In genomic region chr7:30237271-30237695, GRCh38 we compare ENCODE assay signal across 15 cellular contexts. TPM values are rescaled to one million over a fixed set of nuclear protein-coding genes. Genes with fewer than 3 reads are reported as not detected.
DNase-seq lines count a peak whose midpoint lies in the region; ATAC-seq, FAIRE-seq and TF ChIP-seq lines count a peak whose summit lies in the region.
"Had no signal": no experiment of that assay in that cellular context is flagged by ENCODE, and none has a peak within 500 bp of the region (broad histone marks: within the 10 kb centered on the region; RNA-seq: fewer than 3 reads in every experiment).

No MANE protein-coding gene starts in this region.

- H3K9me3 ChIP-seq in DOHH2 (ENCODE audit: control insufficient read depth, insufficient read depth, low read length) (no peaks in the 10 kb centered on the region), HepG2 (ENCODE audit: low read length) (no peaks in the 10 kb centered on the region)
- H3K9me3 ChIP-seq: left ventricle myocardium inferior had no signal

- peaks cover 9% of the 10 kb centered on the region for H3F3A ChIP-seq in DOHH2 (ENCODE audit: control insufficient read depth, insufficient read depth)

- TF ChIP-seq CTCF in DOHH2 (IDR thresholded peaks at IDR 0.05; ENCODE audit: low read depth, low read length, poor library complexity, severe bottlenecking) = no peak
- no peak for TF ChIP-seq CTCF in HepG2 (CRISPR knock-in tag; IDR thresholded peaks at IDR 0.05)

- DNase-seq in NCI-H748 treated with DMSO at 0.1 percent for 48 hours (lab: John Stamatoyannopoulos, UW) = peak; percentile 85
- DNase-seq in HepG2 (ENCODE audit: low spot score) = no peak
- DNase-seq in GDM1 (lab: John Stamatoyannopoulos, UW) = no peak
- DNase-seq in activated CD4-positive, alpha-beta T cell treated with anti-CD3 and anti-CD28 coated beads, Interleukin-2, amount 10 ng/mL, durations not matched to agents 7 days and 5 days = no peak
- DNase-seq: activated T-cell treated with anti-CD3 and anti-CD28 coated beads, Interleukin-2, amount 50 U/mL, for 24 hours; effector memory CD8-positive, alpha-beta T cell; left ventricle myocardium inferior; NCI-H187; occipital lobe; SIG-M5; stimulated activated CD4-positive, alpha-beta T cell treated with anti-CD3 and anti-CD28 coated beads, Interleukin-1b, Interleukin-23, amount 100 ng/mL, for 48 hours had no signal

- POLR2A ChIA-PET in HepG2 (lab: Yijun Ruan, JAX) = no interaction called here
- POLR2A ChIA-PET in activated CD4-positive, alpha-beta T cell treated with anti-CD3 and anti-CD28 coated beads, Interleukin-2, amount 10 ng/mL, durations not matched to agents 7 days and 5 days (lab: Charles Lee) = no interaction called here

- H2AFZ ChIP-seq in HepG2 (ENCODE audit: low read length) = no peak overlapping the region

- 17% methylated on average over 1 of the region's 1 CpG for WGBS in HepG2 (ENCODE audit: low lambda C conversion rate)

- ATAC-seq in GM21529 (IDR thresholded peaks at IDR 0.05; ENCODE audit: unreplicated experiment) = peak; percentile 22
- ATAC-seq in HepG2 = no peak
- no peak for ATAC-seq in HG03025 (IDR thresholded peaks at IDR 0.05; ENCODE audit: low FRiP score, unreplicated experiment)
- ATAC-seq: effector memory CD8-positive, alpha-beta T cell; WTC11 had no signal

- intact Hi-C loops in HepG2 (cut with micrococcal nuclease; ENCODE audit: unreplicated experiment) = no loop called here

- no peak overlapping the region for H3K4me3 Mint-ChIP-seq in activated CD4-positive, alpha-beta T cell treated with anti-CD3 and anti-CD28 coated beads, Interleukin-2, amount 10 ng/mL, durations not matched to agents 7 days and 5 days
- H3K4me3 Mint-ChIP-seq: activated T-cell treated with anti-CD3 and anti-CD28 coated beads, Interleukin-2, amount 50 U/mL, for 24 hours; effector memory CD8-positive, alpha-beta T cell; WTC11 had no signal

- H3K4me3 ChIP-seq in DOHH2 (ENCODE audit: low read length) (peak overlapping the region; percentile 57), HepG2 (replicated peaks in 1 of 3; ENCODE audit: insufficient read depth in 1 of 3, low read depth in 2 of 3, low read length in 3 of 3) (no peak overlapping the region)
- H3K4me3 ChIP-seq: left ventricle myocardium inferior had no signal

- in situ Hi-C loops in HepG2 (cut with HindIII; ENCODE audit: extremely low pct_ligation_motif_present, low pct_unique_long_range_greater_than_20kb) = no loop called here

- no peak for TF ChIP-seq POLR2A in HepG2 (IDR thresholded peaks at IDR 0.05; ENCODE audit: insufficient read depth in 1 of 2, low read depth in 2 of 2, low read length in 2 of 2)

- no peaks in the 10 kb centered on the region for H3K9me2 ChIP-seq in DOHH2 (replicated peaks; ENCODE audit: control insufficient read depth, low read length)

- H3K27ac ChIP-seq in DOHH2 (ENCODE audit: low read depth, low read length) (peak overlapping the region; percentile 75), HepG2 (ENCODE audit: extremely low read length, insufficient read depth, low read length) (no peak overlapping the region)
- H3K27ac ChIP-seq: left ventricle myocardium inferior had no signal

- H3K4me2 ChIP-seq in DOHH2 (ENCODE audit: low read length) (peak overlapping the region; percentile 63), HepG2 (ENCODE audit: low read depth, low read length) (no peak overlapping the region)

- no peaks in the 10 kb centered on the region for H4K20me1 ChIP-seq in DOHH2 (ENCODE audit: control insufficient read depth, insufficient read depth, low read depth, low read length)
- no peaks in the 10 kb centered on the region for H4K20me1 ChIP-seq in HepG2 (ENCODE audit: insufficient read depth, low read length)

- peaks cover 60% of the 10 kb centered on the region for H3K4me1 ChIP-seq in DOHH2 (ENCODE audit: control insufficient read depth, low read length)
- peaks cover 28% of the 10 kb centered on the region for H3K4me1 ChIP-seq in HepG2 (ENCODE audit: insufficient read depth, low read length)

- peaks cover 3% of the 10 kb centered on the region for H3K4me1 Mint-ChIP-seq in activated CD4-positive, alpha-beta T cell treated with anti-CD3 and anti-CD28 coated beads, Interleukin-2, amount 10 ng/mL, durations not matched to agents 7 days and 5 days
- H3K4me1 Mint-ChIP-seq: WTC11 had no signal

- H3K36me3 Mint-ChIP-seq in activated CD4-positive, alpha-beta T cell treated with anti-CD3 and anti-CD28 coated beads, Interleukin-2, amount 10 ng/mL, durations not matched to agents 7 days and 5 days (ENCODE audit: low read depth) = no peaks in the 10 kb centered on the region
- H3K36me3 Mint-ChIP-seq: WTC11 had no signal

- H3K9ac ChIP-seq in HepG2 (ENCODE audit: insufficient read depth, low read depth, low read length) = no peak overlapping the region

- H3K36me3 ChIP-seq in DOHH2 (ENCODE audit: control insufficient read depth, low read length) (no peaks in the 10 kb centered on the region; the same call in 1 of the 2 replicates), HepG2 (replicated peaks in 1 of 2; ENCODE audit: control insufficient read depth in 1 of 2, insufficient read depth in 2 of 2, low read length in 2 of 2) (no peaks in the 10 kb centered on the region)
- H3K36me3 ChIP-seq: left ventricle myocardium inferior had no signal

- H3K9me3 Mint-ChIP-seq in activated CD4-positive, alpha-beta T cell treated with anti-CD3 and anti-CD28 coated beads, Interleukin-2, amount 10 ng/mL, durations not matched to agents 7 days and 5 days = no peaks in the 10 kb centered on the region
- H3K9me3 Mint-ChIP-seq: activated T-cell treated with anti-CD3 and anti-CD28 coated beads, Interleukin-2, amount 50 U/mL, for 24 hours; effector memory CD8-positive, alpha-beta T cell had no signal

- H3K79me2 ChIP-seq in DOHH2 (ENCODE audit: control insufficient read depth, low read length) (no peaks in the 10 kb centered on the region), HepG2 (ENCODE audit: insufficient read depth, low read length) (no peaks in the 10 kb centered on the region)

- peaks cover 11% of the 10 kb centered on the region for H3K27me3 Mint-ChIP-seq in activated CD4-positive, alpha-beta T cell treated with anti-CD3 and anti-CD28 coated beads, Interleukin-2, amount 10 ng/mL, durations not matched to agents 7 days and 5 days

- TF ChIP-seq RAD21 in HepG2 (CRISPR knock-in tag; IDR thresholded peaks at IDR 0.05) = no peak

- CTCF ChIA-PET in HepG2 (lab: Yijun Ruan, JAX; ENCODE audit: low intra/inter-chr PET ratio, low total read pairs) = no interaction called here
- CTCF ChIA-PET in activated CD4-positive, alpha-beta T cell treated with anti-CD3 and anti-CD28 coated beads, Interleukin-2, amount 10 ng/mL, durations not matched to agents 7 days and 5 days (lab: Charles Lee) = interaction anchor here (0.7 kb wide), 1 partner anchor 9 kb away, joined by 6 read pairs; no protein-coding TSS in a partner anchor

- FAIRE-seq in HepG2 (lab: Jason Lieb, UNC) = no peak

- H3K27me3 ChIP-seq in DOHH2 (ENCODE audit: control insufficient read depth, low read length) (no peaks in the 10 kb centered on the region), HepG2 (ENCODE audit: control insufficient read depth in 1 of 2, insufficient read depth in 2 of 2, low read length in 2 of 2) (no peaks in the 10 kb centered on the region)

- TF ChIP-seq EP300 in HepG2 (IDR thresholded peaks at IDR 0.05; ENCODE audit: low read depth in 2 of 2, low read length in 2 of 2) (no peak), HepG2 (CRISPR knock-in tag; IDR thresholded peaks at IDR 0.05; ENCODE audit: borderline replicate concordance) (no peak)

- no TSS peak for BruUV-seq in HepG2 (replicated peaks; lab: Mats Ljungman, UMichigan)

- H3K27ac Mint-ChIP-seq in activated CD4-positive, alpha-beta T cell treated with anti-CD3 and anti-CD28 coated beads, Interleukin-2, amount 10 ng/mL, durations not matched to agents 7 days and 5 days = no peak overlapping the region
- H3K27ac Mint-ChIP-seq: activated T-cell treated with anti-CD3 and anti-CD28 coated beads, Interleukin-2, amount 50 U/mL, for 24 hours; effector memory CD8-positive, alpha-beta T cell; WTC11 had no signal

TF ChIP-seq in HepG2, 621 proteins besides CTCF, POLR2A, EP300 and RAD21 (continues in another document):
- TF ChIP-seq ZNF512 (CRISPR knock-in tag; IDR thresholded peaks at IDR 0.05) = no peak

RNA-seq across cellular contexts. Expression of gene ZNRF2, which starts 47.1 kb away (rescaled TPM):
- total RNA-seq in HepG2 (2016; rRNA removed; fragmentation: Illumina TruSeq; extraction: Trizol) = 6.9 and 7.7 TPM in 2 replicates
- 3.0 and 3.2 TPM in 2 replicates for total RNA-seq in HepG2 (2016; cell fraction: cytosol; rRNA removed; fragmentation: Illumina TruSeq; extraction: Trizol; ENCODE audit: low read depth)
- 7.3 and 7.6 TPM in 2 replicates for total RNA-seq in HepG2 (2016; cell fraction: insoluble cytoplasmic fraction; rRNA removed; fragmentation: Illumina TruSeq; extraction: Trizol)
- 6.7 and 7.1 TPM in 2 replicates for total RNA-seq in HepG2 (2016; cell fraction: membrane; rRNA removed; fragmentation: Illumina TruSeq; extraction: Trizol)
- total RNA-seq in HepG2 (2016; cell fraction: nucleus; rRNA removed; fragmentation: Illumina TruSeq; extraction: Trizol) = 13.5 and 14.4 TPM in 2 replicates
- 2.6 and 3.5 TPM in 2 replicates for polyA plus RNA-seq in HepG2 (2011; rRNA removed)
- 1.8 and 2.3 TPM in 2 replicates for polyA plus RNA-seq in HepG2 (2011; cell fraction: cytosol; rRNA removed)
- polyA plus RNA-seq in HepG2 (2011; cell fraction: nucleus; rRNA removed) = 3.4 TPM in 2 replicates
- 3.9 and 4.5 TPM in 2 replicates for polyA plus RNA-seq in HepG2 (2012)
- 2.5 and 2.9 TPM in 2 replicates for polyA plus RNA-seq in HepG2 (2016; cell fraction: cytosol; fragmentation: Illumina TruSeq; extraction: Trizol; ENCODE audit: low read depth)
- 8.1 and 8.6 TPM in 2 replicates for polyA plus RNA-seq in HepG2 (2016; cell fraction: insoluble cytoplasmic fraction; fragmentation: Illumina TruSeq; extraction: Trizol; ENCODE audit: low read depth)
- 5.2 and 5.5 TPM in 2 replicates for polyA plus RNA-seq in HepG2 (2016; cell fraction: membrane; fragmentation: Illumina TruSeq; extraction: Trizol; ENCODE audit: low read depth)
- polyA plus RNA-seq in HepG2 (2016; cell fraction: nucleus; fragmentation: Illumina TruSeq; extraction: Trizol; ENCODE audit: insufficient read depth, low read depth) = 7.3 and 7.8 TPM in 2 replicates
- 1.5 and 1.9 TPM in 2 replicates for polyA minus RNA-seq in HepG2 (2011; rRNA and poly(A)+ RNA removed; ENCODE audit: low replicate concordance)
- polyA minus RNA-seq in HepG2 (2011; cell fraction: cytosol; rRNA and poly(A)+ RNA removed) = 5.7 and 6.2 TPM in 2 replicates
- 21.9 and 25.9 TPM in 2 replicates for polyA minus RNA-seq in HepG2 (2011; cell fraction: nucleus; rRNA and poly(A)+ RNA removed)
- total RNA-seq in activated CD4-positive, alpha-beta T cell treated with anti-CD3 and anti-CD28 coated beads, Interleukin-2, amount 10 ng/mL, durations not matched to agents 7 days and 5 days = 10 to 100 TPM; 16.8 to 18.5 TPM
